ENCODE assay signal across 8 cellular contexts in the genomic region with DNA sequence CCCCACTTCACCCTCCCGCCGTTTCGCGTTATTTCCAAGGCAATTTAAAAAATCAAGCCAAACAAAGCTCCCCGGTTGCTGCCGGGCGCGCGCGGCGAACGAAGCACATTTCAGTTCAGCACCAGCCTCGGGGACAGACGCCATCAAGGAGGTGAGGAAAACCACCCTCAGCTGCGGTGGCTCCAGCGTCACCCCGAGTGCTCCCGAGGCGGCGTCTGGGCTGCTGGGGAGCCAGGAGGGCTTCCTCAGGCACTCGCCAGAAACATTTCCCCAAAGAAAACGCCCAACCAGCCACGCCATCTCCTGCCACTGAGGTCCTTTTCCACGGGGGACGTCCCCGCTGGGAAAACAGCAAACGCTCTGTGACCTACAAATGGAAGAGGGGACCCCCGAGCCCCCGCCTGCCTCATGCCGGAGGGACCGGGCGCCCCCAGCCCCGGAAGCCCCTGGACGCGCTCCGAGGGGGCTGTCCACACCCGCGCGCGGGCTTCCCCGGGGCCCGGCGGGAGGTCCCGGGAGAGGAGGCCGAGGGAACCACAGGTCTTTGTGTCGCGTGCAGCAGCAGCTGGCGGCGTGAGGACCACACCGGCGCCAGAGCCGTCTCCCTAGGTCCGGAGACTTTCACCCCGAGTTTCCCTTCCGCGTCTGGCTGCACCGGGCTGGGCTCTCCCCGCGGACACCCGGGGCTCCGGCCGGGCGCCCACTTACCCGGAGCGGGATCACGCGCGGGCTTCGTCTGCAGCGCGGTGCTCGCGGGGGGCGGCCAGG. TPM values are rescaled to one million over a fixed set of nuclear protein-coding genes. Genes with fewer than 3 reads are reported as not detected.
DNase-seq lines count a peak whose midpoint lies in the region; ATAC-seq lines count a peak whose summit lies in the region.

No MANE protein-coding gene starts in this region.

- DNase-seq in NCI-H82 (lab: John Stamatoyannopoulos, UW) (peak; percentile 65), NCI-H82 treated with DMSO at 0.1 percent for 48 hours (lab: John Stamatoyannopoulos, UW; ENCODE audit: unreplicated experiment) (no peak), astrocyte of the hippocampus (ENCODE audit: low read depth, low spot score) (peak; percentile 91), iPS DF 6.9 (ENCODE audit: low read depth, low spot score) (no peak)

- H3K4me3 ChIP-seq in iPS DF 6.9 (ENCODE audit: low read length) (peak overlapping the region; percentile 71), skeletal muscle satellite cell (ENCODE audit: low read length) (peak overlapping the region; percentile 71)

- H3K27me3 ChIP-seq in iPS DF 6.9 (ENCODE audit: control insufficient read depth, insufficient read depth, low read length) (no peaks in the 10 kb centered on the region), skeletal muscle satellite cell (ENCODE audit: control insufficient read depth, insufficient read depth, low read length) (peaks cover 28% of the 10 kb centered on the region)

- H3K27me3 Mint-ChIP-seq in T-helper 1 cell treated with Interleukin-12 subunit alpha and Interleukin-12 subunit beta and Interleukin-4 antibody, amounts not matched to agents 30 μg/mL and 1 μg/mL, for 36 hours (ENCODE audit: low read depth), result peaks cover 78% of the 10 kb centered on the region

- H3K9me3 ChIP-seq in iPS DF 6.9 (ENCODE audit: control insufficient read depth, insufficient read depth, low read length), result no peaks in the 10 kb centered on the region
- H3K9me3 ChIP-seq in skeletal muscle satellite cell (replicated peaks; ENCODE audit: low read length), result no peaks in the 10 kb centered on the region

- no CpG with 5 or more reads among the region's 74 CpGs for WGBS in iPS DF 6.9 (ENCODE audit: insufficient coverage, insufficient read length)

- H3K27ac ChIP-seq in iPS DF 6.9 (ENCODE audit: low read length), result no peak overlapping the region

- no peak overlapping the region for H3K9ac ChIP-seq in skeletal muscle satellite cell (ENCODE audit: low read depth, low read length)

- H3K4me3 Mint-ChIP-seq in T-helper 1 cell treated with Interleukin-12 subunit alpha and Interleukin-12 subunit beta and Interleukin-4 antibody, amounts not matched to agents 30 μg/mL and 1 μg/mL, for 36 hours, result peak overlapping the region; percentile 63

- H3K36me3 ChIP-seq in iPS DF 6.9 (ENCODE audit: control insufficient read depth, insufficient read depth, low read length), result no peaks in the 10 kb centered on the region
- no peaks in the 10 kb centered on the region for H3K36me3 ChIP-seq in skeletal muscle satellite cell (ENCODE audit: insufficient read depth, low read length)

- H3K4me1 ChIP-seq in iPS DF 6.9 (ENCODE audit: control insufficient read depth, insufficient read depth, low read length) (peaks cover 7% of the 10 kb centered on the region), skeletal muscle satellite cell (ENCODE audit: control insufficient read depth, insufficient read depth, low read length) (peaks cover 19% of the 10 kb centered on the region)

- ATAC-seq in HG03520 (IDR thresholded peaks at IDR 0.05; ENCODE audit: unreplicated experiment) (peak; percentile 45), GM21526 (IDR thresholded peaks at IDR 0.05; ENCODE audit: low FRiP score, unreplicated experiment) (no peak)

- H3K4me1 Mint-ChIP-seq in T-helper 1 cell treated with Interleukin-12 subunit alpha and Interleukin-12 subunit beta and Interleukin-4 antibody, amounts not matched to agents 30 μg/mL and 1 μg/mL, for 36 hours (ENCODE audit: low read depth), result peaks cover 29% of the 10 kb centered on the region

- H3K36me3 Mint-ChIP-seq in T-helper 1 cell treated with Interleukin-12 subunit alpha and Interleukin-12 subunit beta and Interleukin-4 antibody, amounts not matched to agents 30 μg/mL and 1 μg/mL, for 36 hours (ENCODE audit: low read depth), result peaks cover 9% of the 10 kb centered on the region

- H3K9me3 Mint-ChIP-seq in T-helper 1 cell treated with Interleukin-12 subunit alpha and Interleukin-12 subunit beta and Interleukin-4 antibody, amounts not matched to agents 30 μg/mL and 1 μg/mL, for 36 hours, result no peaks in the 10 kb centered on the region

- H3K27ac Mint-ChIP-seq in T-helper 1 cell treated with Interleukin-12 subunit alpha and Interleukin-12 subunit beta and Interleukin-4 antibody, amounts not matched to agents 30 μg/mL and 1 μg/mL, for 36 hours, result peak overlapping the region; percentile 75

- peak overlapping the region; percentile 94 for H3K4me2 ChIP-seq in skeletal muscle satellite cell (ENCODE audit: low read length)

RNA-seq across cellular contexts. Expression of gene GNG4, which starts 0.4 kb away (rescaled TPM):
- 0.25 TPM in 1 of 2 replicates, not detected in the other for total RNA-seq in skeletal muscle satellite cell (2012; rRNA removed)

Comparison
In these comparisons a context has a peak if more than half of its experiments do, and no peak if none do; other contexts are left out.
1. DNase-seq: peak in NCI-H82 (single experiment) and astrocyte of the hippocampus (single experiment); none in NCI-H82 treated with DMSO at 0.1 percent for 48 hours (single experiment) and iPS DF 6.9 (single experiment).